9 cellular contexts compared by ENCODE assay signal in the genomic region with DNA sequence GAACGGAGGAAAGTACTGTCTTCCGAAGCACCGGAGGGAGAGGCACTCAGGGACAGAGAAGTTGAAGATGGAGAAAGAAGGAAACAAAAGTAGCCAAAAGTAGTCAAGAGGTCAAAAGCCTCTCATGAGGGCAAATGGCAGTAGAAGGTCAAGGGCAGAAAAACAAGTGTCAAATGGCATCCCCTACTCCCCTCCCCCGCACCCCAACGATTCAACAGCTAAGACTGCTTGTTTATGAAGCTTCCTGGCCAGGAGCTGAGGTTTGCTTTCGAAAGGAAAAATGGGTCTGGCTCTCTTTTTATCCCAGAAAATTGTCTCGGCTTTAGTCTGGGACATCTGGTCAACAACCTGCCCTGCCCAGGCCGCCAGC. TPM values are rescaled to one million over a fixed set of nuclear protein-coding genes. Genes with fewer than 3 reads are reported as not detected.
DNase-seq lines count a peak whose midpoint lies in the region; ATAC-seq and TF ChIP-seq lines count a peak whose summit lies in the region.
"Had no signal": no experiment of that assay in that cellular context is flagged by ENCODE, and none has a peak within 500 bp of the region (broad histone marks: within the 10 kb centered on the region; RNA-seq: fewer than 3 reads in every experiment).

No MANE protein-coding gene starts in this region.

- H3K36me3 ChIP-seq in ACC112 (ENCODE audit: insufficient read depth, low read length) = peaks cover 12% of the 10 kb centered on the region
- no peaks in the 10 kb centered on the region for H3K36me3 ChIP-seq in naive thymus-derived CD4-positive, alpha-beta T cell (ENCODE audit: control insufficient read depth in 2 of 3, insufficient read depth in 3 of 3, low read length in 3 of 3)

- POLR2A ChIA-PET in naive thymus-derived CD4-positive, alpha-beta T cell (lab: Charles Lee) = no interaction called here

- H2AFZ ChIP-seq in ACC112 (ENCODE audit: low read length, unreplicated experiment) = no peak overlapping the region

- H3K36me3 Mint-ChIP-seq in HFFc6 (ENCODE audit: low read depth) = peaks cover 9% of the 10 kb centered on the region
- H3K36me3 Mint-ChIP-seq in naive thymus-derived CD4-positive, alpha-beta T cell = peaks cover 0 to 16% (median 0%) of the 10 kb centered on the region in 5 donors

- DNase-seq in HFFc6 = no peak
- DNase-seq in choroid plexus epithelial cell (ENCODE audit: low read depth) = no peak
- no peak for DNase-seq in naive thymus-derived CD4-positive, alpha-beta T cell
- DNase-seq in SHP77 treated with DMSO at 0.1 percent for 48 hours (lab: John Stamatoyannopoulos, UW) = no peak
- DNase-seq in NCI-H2227 treated with DMSO at 0.1 percent for 48 hours (lab: John Stamatoyannopoulos, UW) = no peak

- H3K27me3 ChIP-seq in ACC112 (ENCODE audit: insufficient read depth, low read length) = peaks cover 42% of the 10 kb centered on the region
- H3K27me3 ChIP-seq in naive thymus-derived CD4-positive, alpha-beta T cell (ENCODE audit: control insufficient read depth in 2 of 2, insufficient read depth in 2 of 2, low read length in 2 of 2) = peaks cover 6 to 34% of the 10 kb centered on the region in 2 donors

- H3K79me2 ChIP-seq in ACC112 (ENCODE audit: control insufficient read depth, insufficient read depth, low read length, unreplicated experiment) = no peaks in the 10 kb centered on the region

- peak overlapping the region; percentile 75 for H3K4me3 ChIP-seq in ACC112 (ENCODE audit: low read depth, low read length)
- peak overlapping the region; percentile 60 for H3K4me3 ChIP-seq in choroid plexus epithelial cell (ENCODE audit: low read depth, low read length)
- H3K4me3 ChIP-seq in naive thymus-derived CD4-positive, alpha-beta T cell (ENCODE audit: low read length) = no peak overlapping the region

- ATAC-seq in naive thymus-derived CD4-positive, alpha-beta T cell = no peak
- ATAC-seq in GM19328 (IDR thresholded peaks at IDR 0.05; ENCODE audit: unreplicated experiment) = no peak
- no peak for ATAC-seq in GM18520 (IDR thresholded peaks at IDR 0.05; ENCODE audit: unreplicated experiment)

- no peaks in the 10 kb centered on the region for H3K9me3 ChIP-seq in naive thymus-derived CD4-positive, alpha-beta T cell (ENCODE audit: control insufficient read depth in 2 of 3, low read length in 3 of 3)
- H3K9me3 ChIP-seq: neutrophil had no signal

- H3K4me3 Mint-ChIP-seq in HFFc6 = peak overlapping the region; percentile 83
- H3K4me3 Mint-ChIP-seq in naive thymus-derived CD4-positive, alpha-beta T cell = peak overlapping the region; percentile 31 to 84 (median 70)

- intact Hi-C loops in naive thymus-derived CD4-positive, alpha-beta T cell (cut with micrococcal nuclease) = loop anchor here (2.0 to 10.0 kb wide), 3 partner anchors 105 to 192 kb away; a partner anchor contains a TSS

- peaks cover 66% of the 10 kb centered on the region for H3K4me1 Mint-ChIP-seq in HFFc6 (ENCODE audit: low read depth)
- peaks cover 30 to 49% (median 47%) of the 10 kb centered on the region in 7 donors for H3K4me1 Mint-ChIP-seq in naive thymus-derived CD4-positive, alpha-beta T cell

- CTCF ChIA-PET in naive thymus-derived CD4-positive, alpha-beta T cell (lab: Charles Lee) = no interaction called here

- peaks cover 25% of the 10 kb centered on the region for H3K4me1 ChIP-seq in ACC112 (ENCODE audit: control insufficient read depth, insufficient read depth, low read length, unreplicated experiment)
- H3K4me1 ChIP-seq in naive thymus-derived CD4-positive, alpha-beta T cell (ENCODE audit: control insufficient read depth in 2 of 2, insufficient read depth in 2 of 2, low read length in 2 of 2) = peaks cover 23 to 31% of the 10 kb centered on the region in 2 donors

- no peak overlapping the region for H3K27ac ChIP-seq in ACC112 (ENCODE audit: low read depth, low read length)
- no peak overlapping the region for H3K27ac ChIP-seq in naive thymus-derived CD4-positive, alpha-beta T cell (ENCODE audit: low read depth, low read length)
- H3K27ac ChIP-seq: neutrophil had no signal

- no peaks in the 10 kb centered on the region for H3K9me3 Mint-ChIP-seq in HFFc6
- no peaks in the 10 kb centered on the region for H3K9me3 Mint-ChIP-seq in naive thymus-derived CD4-positive, alpha-beta T cell

- no peak for TF ChIP-seq CTCF in HFFc6 (IDR thresholded peaks at IDR 0.05)
- TF ChIP-seq CTCF in choroid plexus epithelial cell (conservative IDR thresholded peaks at IDR 0.05; ENCODE audit: low read depth, low read length) = no peak

- peaks cover 37% of the 10 kb centered on the region for H3K27me3 Mint-ChIP-seq in HFFc6 (ENCODE audit: insufficient read depth)
- H3K27me3 Mint-ChIP-seq in naive thymus-derived CD4-positive, alpha-beta T cell = peaks cover 48 to 53% (median 49%) of the 10 kb centered on the region in 5 donors

- H3K27ac Mint-ChIP-seq in HFFc6 = no peak overlapping the region
- peak overlapping the region in 1 of 9 donors; percentile 32 for H3K27ac Mint-ChIP-seq in naive thymus-derived CD4-positive, alpha-beta T cell

RNA-seq across cellular contexts. Expression of a gene that starts 2.1 kb away (rescaled TPM):
- under 1 TPM in 1 of 6 experiments, not detected in 5; 0.02 TPM for total RNA-seq in HFFc6 (2021; fragmentation: NEBNext Ultra II Directional; extraction: Animal tissue kit (Norgen Biotek cat#: 25700))
- total RNA-seq in naive thymus-derived CD4-positive, alpha-beta T cell = under 1 TPM in 1 of 5 experiments, not detected in 4; 0.02 TPM
- polyA plus RNA-seq in naive thymus-derived CD4-positive, alpha-beta T cell = not detected
